ENCODE assay signal across 1 cellular context in the genomic region with DNA sequence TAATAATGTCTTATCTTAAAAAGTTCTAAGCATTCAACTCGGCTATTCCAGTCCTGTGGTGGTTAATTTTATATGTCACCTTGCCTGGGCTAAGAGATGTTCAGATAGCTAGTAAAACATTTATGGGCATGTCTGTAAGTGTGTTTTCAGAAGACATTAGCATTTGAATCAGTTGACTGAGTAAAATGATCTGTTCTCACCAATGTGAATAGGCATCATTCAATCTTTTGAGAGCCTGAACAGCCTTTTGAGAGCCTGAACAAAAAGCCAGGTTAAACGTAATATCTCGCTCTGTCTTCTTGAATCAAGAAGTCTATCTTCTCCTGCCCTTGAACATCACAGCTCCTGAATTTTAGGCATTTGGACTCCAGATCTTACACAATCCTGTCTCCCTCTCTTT.
TF ChIP-seq lines count a peak whose summit lies in the region.

No MANE protein-coding gene starts in this region.

TF ChIP-seq in neural cell, 6 proteins besides CTCF, POLR2A, EP300 and RAD21 (continued from another document):
- TF ChIP-seq POLR2AphosphoS5 (IDR thresholded peaks at IDR 0.05) (no peak), MXI1 (conservative IDR thresholded peaks at IDR 0.05; ENCODE audit: poor library complexity, severe bottlenecking) (no peak), SMC3 (conservative IDR thresholded peaks at IDR 0.05; ENCODE audit: poor library complexity) (no peak), EZH2 (IDR thresholded peaks at IDR 0.05; ENCODE audit: borderline replicate concordance, insufficient read depth, low read length, poor library complexity, severe bottlenecking) (no peak), TAF1 (IDR thresholded peaks at IDR 0.05; ENCODE audit: low read depth) (no peak)
